Comparison of ENCODE assay signal across 1 cellular context in genomic region chr11:65560555-65561418, GRCh38.
TF ChIP-seq lines count a peak whose summit lies in the region.

No MANE protein-coding gene starts in this region.

TF ChIP-seq in SK-N-SH, 30 proteins besides CTCF, POLR2A, EP300 and RAD21:
- TF ChIP-seq RXRA (IDR thresholded peaks at IDR 0.05; ENCODE audit: borderline replicate concordance, low read depth): peak; percentile 97; the same call in 1 of the 2 replicates
- 0 out of 2 replicates have a peak, but pooled peaks have one; percentile 26 for TF ChIP-seq NFIC (IDR thresholded peaks at IDR 0.05; ENCODE audit: borderline replicate concordance)
- peak; percentile 24 for TF ChIP-seq CHD2 (IDR thresholded peaks at IDR 0.05; ENCODE audit: low read length, partially characterized antibody)
- peak; percentile 46; the same call in 1 of the 2 replicates for TF ChIP-seq RCOR1 (IDR thresholded peaks at IDR 0.05; ENCODE audit: low read length)
- no peak for TF ChIP-seq POLR2AphosphoS5 (IDR thresholded peaks at IDR 0.05; ENCODE audit: low read depth, low read length)
- no peak for TF ChIP-seq IRF3 (IDR thresholded peaks at IDR 0.05; ENCODE audit: low read depth, low read length)
- peak; percentile 66 for TF ChIP-seq GATA2 (CRISPR knock-in tag; IDR thresholded peaks at IDR 0.05)
- peak; percentile 67; the same call in 1 of the 2 replicates for TF ChIP-seq FOSL2 (IDR thresholded peaks at IDR 0.05; ENCODE audit: borderline replicate concordance, low read depth)
- TF ChIP-seq ZBTB33 (IDR thresholded peaks at IDR 0.05; ENCODE audit: borderline replicate concordance, low read depth): no peak
- TF ChIP-seq TCF12 (IDR thresholded peaks at IDR 0.05): 0 out of 2 replicates have a peak, but pooled peaks have one; percentile 32
TF ChIP-seq in SK-N-SH: peak in this region for 7.
